Comparison of ENCODE assay signal across 11 cellular contexts in the genomic region with DNA sequence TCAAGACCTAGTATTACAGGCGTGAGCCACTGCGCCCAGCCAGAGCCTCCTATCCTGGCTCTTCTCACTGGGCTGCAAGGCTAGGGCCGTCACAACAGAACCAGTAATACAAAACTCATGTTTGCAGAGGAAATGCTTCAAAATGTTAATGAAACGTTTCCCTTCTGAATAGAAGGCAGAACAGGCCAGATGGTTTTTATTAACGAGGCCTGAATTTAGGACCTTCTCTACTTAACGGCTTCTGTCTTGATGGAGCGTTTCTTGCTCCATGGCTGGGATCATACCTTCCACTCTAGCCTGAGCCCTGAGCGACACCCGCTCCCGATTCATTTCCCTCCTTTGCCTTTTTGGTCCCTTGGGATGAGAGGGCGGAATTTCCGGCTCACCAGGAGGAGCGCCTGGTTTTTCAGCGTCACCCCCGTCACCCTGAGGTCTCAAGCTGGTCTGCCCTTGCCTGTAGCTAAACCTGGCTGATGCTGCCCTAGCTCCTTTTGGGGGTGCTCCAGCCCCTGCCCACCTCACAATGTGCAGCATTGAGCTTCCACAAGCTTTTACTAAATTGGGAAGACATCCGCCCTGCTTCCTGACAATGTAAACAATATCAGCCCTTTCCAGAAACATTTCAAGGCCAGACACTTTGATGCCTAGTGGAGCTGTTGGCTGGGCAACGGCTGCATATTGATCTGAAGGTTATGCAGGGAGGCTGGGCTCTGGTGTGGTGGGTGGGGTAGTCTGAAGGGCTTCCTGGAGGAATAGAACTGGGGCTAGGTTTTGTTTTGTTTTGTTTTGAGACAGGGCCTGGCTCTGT. TPM values are rescaled to one million over a fixed set of nuclear protein-coding genes. Genes with fewer than 3 reads are reported as not detected.
DNase-seq lines count a peak whose midpoint lies in the region; ATAC-seq, FAIRE-seq and TF ChIP-seq lines count a peak whose summit lies in the region.
"Had no signal": no experiment of that assay in that cellular context is flagged by ENCODE, and none has a peak within 500 bp of the region (broad histone marks: within the 10 kb centered on the region; RNA-seq: fewer than 3 reads in every experiment).

No MANE protein-coding gene starts in this region.

- intact Hi-C loops in activated T-helper 1 cell treated with anti-CD3 and anti-CD28 coated beads, Interleukin-12 subunit alpha, Interleukin-12 subunit beta, Interleukin-2, Interleukin-4 antibody, amounts not matched to agents 30 ng/mL and 10 ng/mL and 1 ng/mL, durations not matched to agents 14 hours and 24 hours and 36 hours (cut with micrococcal nuclease): no loop called here

- peaks cover 22% of the 10 kb centered on the region for H3K36me3 Mint-ChIP-seq in nephron progenitor cell (ENCODE audit: low read depth)
- no peaks in the 10 kb centered on the region for H3K36me3 Mint-ChIP-seq in activated T-helper 1 cell treated with anti-CD3 and anti-CD28 coated beads, Interleukin-12 subunit alpha, Interleukin-12 subunit beta, Interleukin-2, Interleukin-4 antibody, amounts not matched to agents 30 ng/mL and 10 ng/mL and 1 ng/mL, durations not matched to agents 14 hours and 24 hours and 36 hours (ENCODE audit: low read depth)
- H3K36me3 Mint-ChIP-seq: CD8-positive, alpha-beta T cell had no signal

- DNase-seq in AG08395 (ENCODE audit: low spot score) (peak; percentile 72), NCI-H2107 (lab: John Stamatoyannopoulos, UW) (peak; percentile 59), fibroblast of peridontal ligament (ENCODE audit: extremely low read depth) (peak; percentile 93), nephron progenitor cell (no peak), KG1 (lab: John Stamatoyannopoulos, UW) (no peak), frontal cortex (ENCODE audit: low spot score in 2 of 2) (no peak)
- no peak for DNase-seq in activated T-helper 1 cell treated with anti-CD3 and anti-CD28 coated beads, Interleukin-12 subunit alpha, Interleukin-12 subunit beta, Interleukin-2, Interleukin-4 antibody, amounts not matched to agents 30 ng/mL and 10 ng/mL and 1 ng/mL, durations not matched to agents 14 hours and 24 hours and 36 hours (ENCODE audit: low spot score)
- DNase-seq: CD8-positive, alpha-beta T cell; GOT3; NCI-H1694 treated with DMSO at 0.1 percent for 48 hours had no signal

- no peak for FAIRE-seq in frontal cortex (lab: Jason Lieb, UNC)

- H3K4me3 Mint-ChIP-seq in nephron progenitor cell: no peak overlapping the region
- no peak overlapping the region for H3K4me3 Mint-ChIP-seq in activated T-helper 1 cell treated with anti-CD3 and anti-CD28 coated beads, Interleukin-12 subunit alpha, Interleukin-12 subunit beta, Interleukin-2, Interleukin-4 antibody, amounts not matched to agents 30 ng/mL and 10 ng/mL and 1 ng/mL, durations not matched to agents 14 hours and 24 hours and 36 hours
- H3K4me3 Mint-ChIP-seq: CD8-positive, alpha-beta T cell had no signal

- TF ChIP-seq CTCF in nephron progenitor cell (IDR thresholded peaks at IDR 0.05): no peak

- peak overlapping the region; percentile 87 for H3K27ac Mint-ChIP-seq in nephron progenitor cell
- no peak overlapping the region for H3K27ac Mint-ChIP-seq in activated T-helper 1 cell treated with anti-CD3 and anti-CD28 coated beads, Interleukin-12 subunit alpha, Interleukin-12 subunit beta, Interleukin-2, Interleukin-4 antibody, amounts not matched to agents 30 ng/mL and 10 ng/mL and 1 ng/mL, durations not matched to agents 14 hours and 24 hours and 36 hours
- H3K27ac Mint-ChIP-seq: CD8-positive, alpha-beta T cell had no signal

- ATAC-seq in HG03457 (IDR thresholded peaks at IDR 0.05; ENCODE audit: unreplicated experiment): no peak
- ATAC-seq: CD8-positive, alpha-beta T cell had no signal

- peaks cover 15% of the 10 kb centered on the region for H3K27me3 Mint-ChIP-seq in nephron progenitor cell (ENCODE audit: low read depth, poor library complexity)
- H3K27me3 Mint-ChIP-seq in activated T-helper 1 cell treated with anti-CD3 and anti-CD28 coated beads, Interleukin-12 subunit alpha, Interleukin-12 subunit beta, Interleukin-2, Interleukin-4 antibody, amounts not matched to agents 30 ng/mL and 10 ng/mL and 1 ng/mL, durations not matched to agents 14 hours and 24 hours and 36 hours (ENCODE audit: insufficient read depth): peaks cover 24% of the 10 kb centered on the region

- peaks cover 36% of the 10 kb centered on the region for H3K4me1 Mint-ChIP-seq in nephron progenitor cell
- peaks cover 12% of the 10 kb centered on the region for H3K4me1 Mint-ChIP-seq in activated T-helper 1 cell treated with anti-CD3 and anti-CD28 coated beads, Interleukin-12 subunit alpha, Interleukin-12 subunit beta, Interleukin-2, Interleukin-4 antibody, amounts not matched to agents 30 ng/mL and 10 ng/mL and 1 ng/mL, durations not matched to agents 14 hours and 24 hours and 36 hours (ENCODE audit: low read depth)

- peaks cover 8% of the 10 kb centered on the region for H3K9me3 Mint-ChIP-seq in nephron progenitor cell
- no peaks in the 10 kb centered on the region for H3K9me3 Mint-ChIP-seq in activated T-helper 1 cell treated with anti-CD3 and anti-CD28 coated beads, Interleukin-12 subunit alpha, Interleukin-12 subunit beta, Interleukin-2, Interleukin-4 antibody, amounts not matched to agents 30 ng/mL and 10 ng/mL and 1 ng/mL, durations not matched to agents 14 hours and 24 hours and 36 hours
- H3K9me3 Mint-ChIP-seq: CD8-positive, alpha-beta T cell had no signal

RNA-seq across cellular contexts. Expression of a gene that starts 5.2 kb away (rescaled TPM):
- total RNA-seq in frontal cortex: 113 TPM
- total RNA-seq in activated T-helper 1 cell treated with anti-CD3 and anti-CD28 coated beads, Interleukin-12 subunit alpha, Interleukin-12 subunit beta, Interleukin-2, Interleukin-4 antibody, amounts not matched to agents 30 ng/mL and 10 ng/mL and 1 ng/mL, durations not matched to agents 14 hours and 24 hours and 36 hours: 1.5 and 1.7 TPM in 2 replicates

RNA-seq across cellular contexts. Expression of a gene that starts 40.2 kb away (rescaled TPM):
- total RNA-seq in frontal cortex: 22.4 TPM
- total RNA-seq in activated T-helper 1 cell treated with anti-CD3 and anti-CD28 coated beads, Interleukin-12 subunit alpha, Interleukin-12 subunit beta, Interleukin-2, Interleukin-4 antibody, amounts not matched to agents 30 ng/mL and 10 ng/mL and 1 ng/mL, durations not matched to agents 14 hours and 24 hours and 36 hours: 87.3 and 89.1 TPM in 2 replicates

Comparison
In these comparisons a context has a peak if more than half of its experiments do, and no peak if none do; other contexts are left out.
1. DNase-seq: peak in AG08395 (single experiment), NCI-H2107 (single experiment) and fibroblast of peridontal ligament (single experiment); none in nephron progenitor cell (single experiment), KG1 (single experiment), frontal cortex (0 of 2) and activated T-helper 1 cell treated with anti-CD3 and anti-CD28 coated beads, Interleukin-12 subunit alpha, Interleukin-12 subunit beta, Interleukin-2, Interleukin-4 antibody, amounts not matched to agents 30 ng/mL and 10 ng/mL and 1 ng/mL, durations not matched to agents 14 hours and 24 hours and 36 hours (single experiment).
2. RNA of a gene that starts 5.2 kb away (total RNA-seq): 113 TPM in frontal cortex (single experiment); 1.5 to 1.7 TPM in activated T-helper 1 cell treated with anti-CD3 and anti-CD28 coated beads, Interleukin-12 subunit alpha, Interleukin-12 subunit beta, Interleukin-2, Interleukin-4 antibody, amounts not matched to agents 30 ng/mL and 10 ng/mL and 1 ng/mL, durations not matched to agents 14 hours and 24 hours and 36 hours; every median in the first group is over 10 times any median in the second.